Comparison of ENCODE assay signal across 15 cellular contexts in genomic region chr9:130806388-130806716, GRCh38.
"Had no signal": no experiment of that assay in that cellular context is flagged by ENCODE, and none has a peak within 500 bp of the region (broad histone marks: within the 10 kb centered on the region; RNA-seq: fewer than 3 reads in every experiment).

No MANE protein-coding gene starts in this region.

- H3K4me3 ChIP-seq: colonic mucosa, esophagus squamous epithelium, hepatocyte, pancreas, tibial artery, uterus had no signal

- H2AFZ ChIP-seq: hepatocyte had no signal

- H3K4me2 ChIP-seq: hepatocyte had no signal

- H3K9me3 ChIP-seq: colonic mucosa, pancreas, tibial artery, uterus had no signal

- FAIRE-seq: astrocyte, keratinocyte, pancreas had no signal

- H3K27me3 Mint-ChIP-seq: activated T-helper 17 cell treated with anti-CD3 and anti-CD28 coated beads, Interleukin-2, amount 50 U/mL, for 72 hours had no signal

- H3K4me3 Mint-ChIP-seq: activated naive CD4-positive, alpha-beta T cell treated with anti-CD3 and anti-CD28 coated beads for 36 hours; activated T-helper 17 cell treated with anti-CD3 and anti-CD28 coated beads, Interleukin-2, amount 50 U/mL, for 72 hours had no signal

- DNase-seq: activated CD4-positive, alpha-beta T cell treated with anti-CD3 and anti-CD28 coated beads for 1 hour; activated CD4-positive, alpha-beta T cell treated with anti-CD3 and anti-CD28 coated beads, Interleukin-2, amount 50 U/mL, for 4 hours; activated naive CD4-positive, alpha-beta T cell treated with anti-CD3 and anti-CD28 coated beads for 36 hours; colonic mucosa; esophagus squamous epithelium; pancreas; stimulated activated CD4-positive, alpha-beta T cell treated with anti-CD3 and anti-CD28 coated beads, Interleukin-12 subunit alpha, Interleukin-12 subunit beta, amount 100 ng/mL, for 4 hours; stimulated activated CD4-positive, alpha-beta T cell treated with anti-CD3 and anti-CD28 coated beads, Interleukin-2, amount 100 ng/mL, for 24 hours; T1000; tibial artery; uterus had no signal

- H3K27me3 ChIP-seq: colonic mucosa, esophagus squamous epithelium, hepatocyte, pancreas, tibial artery, uterus had no signal

- H3K9me3 Mint-ChIP-seq: activated naive CD4-positive, alpha-beta T cell treated with anti-CD3 and anti-CD28 coated beads for 36 hours; activated T-helper 17 cell treated with anti-CD3 and anti-CD28 coated beads, Interleukin-2, amount 50 U/mL, for 72 hours had no signal

- H3K36me3 ChIP-seq: colonic mucosa, esophagus squamous epithelium, pancreas, tibial artery, uterus had no signal

- H3K4me1 ChIP-seq: colonic mucosa, pancreas, uterus had no signal

- H3K27ac ChIP-seq: colonic mucosa, hepatocyte, pancreas, uterus had no signal

- H3K27ac Mint-ChIP-seq: activated naive CD4-positive, alpha-beta T cell treated with anti-CD3 and anti-CD28 coated beads for 36 hours had no signal
